ENCODE assay signal across 27 cellular contexts in genomic region chr14:104930526-104931322, GRCh38. TPM values are rescaled to one million over a fixed set of nuclear protein-coding genes. Genes with fewer than 3 reads are reported as not detected.
DNase-seq lines count a peak whose midpoint lies in the region; ATAC-seq, FAIRE-seq and TF ChIP-seq lines count a peak whose summit lies in the region.
"Had no signal": no experiment of that assay in that cellular context is flagged by ENCODE, and none has a peak within 500 bp of the region (broad histone marks: within the 10 kb centered on the region; RNA-seq: fewer than 3 reads in every experiment).

No MANE protein-coding gene starts in this region.

- no peaks in the 10 kb centered on the region for H3K9me1 ChIP-seq in IMR-90 (ENCODE audit: insufficient read depth, low read length)

- no peak overlapping the region for H3K4me3 ChIP-seq in IMR-90 (ENCODE audit: insufficient read depth, low read depth, low read length)
- no peak overlapping the region for H3K4me3 ChIP-seq in kidney (ENCODE audit: low read length in 2 of 2)
- no peak overlapping the region for H3K4me3 ChIP-seq in sigmoid colon
- H3K4me3 ChIP-seq: A549, ascending aorta, lung had no signal

- H3K18ac ChIP-seq in IMR-90 (ENCODE audit: low read depth, low read length), result no peak overlapping the region

- no peak overlapping the region for H2BK5ac ChIP-seq in IMR-90 (ENCODE audit: low read depth, low read length, poor library complexity, severe bottlenecking)

- no peak for TF ChIP-seq RAD21 in IMR-90 (IDR thresholded peaks at IDR 0.05; ENCODE audit: low read length)

- H2AK9ac ChIP-seq in IMR-90 (replicated peaks; ENCODE audit: low read depth, low read length, poor library complexity), result no peak overlapping the region

- CTCF ChIA-PET in IMR-90 (lab: Yijun Ruan, JAX), result no interaction called here

- peak; percentile 57 for DNase-seq in activated effector memory CD4-positive, alpha-beta T cell treated with anti-CD3 and anti-CD28 coated beads, Interleukin-2, amount 50 U/mL, for 16 hours
- DNase-seq in activated effector memory CD4-positive, alpha-beta T cell treated with Interleukin-2 at 50 U/mL for 16 hours, result no peak
- no peak for DNase-seq in IMR-90
- DNase-seq in kidney, result peak; percentile 68
- peak; percentile 60 for DNase-seq in sigmoid colon
- DNase-seq in NCI-H1436 treated with DMSO at 0.1 percent for 48 hours (lab: John Stamatoyannopoulos, UW), result no peak
- DNase-seq in activated CD4-positive, alpha-beta T cell treated with anti-CD3 and anti-CD28 coated beads for 1 hour, result no peak
- DNase-seq: activated CD8-positive, alpha-beta T cell treated with anti-CD3 and anti-CD28 coated beads for 36 hours; activated T-cell treated with anti-CD3 and anti-CD28 coated beads, Interleukin-2, amount 50 U/mL, for 72 hours; hypothalamus; Kasumi-1; NCI-H1092 treated with DMSO at 0.1 percent for 48 hours; NCI-H2029; NCI-H2227 treated with DMSO at 0.1 percent for 48 hours; NCI-H748 treated with DMSO at 0.1 percent for 48 hours; stimulated activated CD4-positive, alpha-beta T cell treated with anti-CD3 and anti-CD28 coated beads, Interleukin-15, amount 100 ng/mL, for 24 hours; stimulated activated CD8-positive, alpha-beta memory T cell treated with anti-CD3 and anti-CD28 coated beads, Interleukin-4, amount 100 ng/mL, for 48 hours; T-helper 9 cell had no signal

- H3K27ac ChIP-seq in IMR-90 (ENCODE audit: insufficient read depth, low read length) (no peak overlapping the region), kidney (ENCODE audit: low read depth in 2 of 2, low read length in 2 of 2) (no peak overlapping the region), sigmoid colon (no peak overlapping the region)
- H3K27ac ChIP-seq: A549, ascending aorta, C4-2B, epithelial cell of prostate had no signal

- no peaks in the 10 kb centered on the region for H4K20me1 ChIP-seq in IMR-90 (ENCODE audit: insufficient read depth, low read length)

- H3K9ac ChIP-seq in IMR-90 (ENCODE audit: low read depth, low read length), result no peak overlapping the region
- no peak overlapping the region for H3K9ac ChIP-seq in kidney (ENCODE audit: low read length in 2 of 2)

- no peak overlapping the region for H2BK20ac ChIP-seq in IMR-90 (ENCODE audit: low read depth, low read length)

- H2AK5ac ChIP-seq in IMR-90 (ENCODE audit: low read depth, low read length), result no peak overlapping the region

- no peak overlapping the region for H3K56ac ChIP-seq in IMR-90 (ENCODE audit: extremely low read depth, insufficient read depth, low read length)

- H2BK15ac ChIP-seq in IMR-90 (ENCODE audit: low read depth, low read length), result no peak overlapping the region

- BruUV-seq in IMR-90 (replicated peaks; lab: Mats Ljungman, UMichigan), result no TSS peak

- no peak overlapping the region for H3K4me2 ChIP-seq in IMR-90 (ENCODE audit: low read depth, low read length)
- H3K4me2 ChIP-seq: A549 had no signal

- H3K9me3 ChIP-seq in IMR-90 (ENCODE audit: control insufficient read depth, insufficient read depth, low read length) (no peaks in the 10 kb centered on the region), kidney (ENCODE audit: control insufficient read depth in 1 of 2, low read length in 2 of 2) (no peaks in the 10 kb centered on the region), sigmoid colon (no peaks in the 10 kb centered on the region)
- H3K9me3 ChIP-seq: A549, ascending aorta had no signal

- no peak overlapping the region for H3K14ac ChIP-seq in IMR-90 (replicated peaks; ENCODE audit: low read depth, low read length)

- no peak overlapping the region for H2BK120ac ChIP-seq in IMR-90 (ENCODE audit: low read depth, low read length)

- in situ Hi-C loops in IMR-90 (cut with MboI; ENCODE audit: low sequenced_read_pairs), result no loop called here

- no peak overlapping the region for H4K8ac ChIP-seq in IMR-90 (ENCODE audit: low read depth in 2 of 2, low read length in 2 of 2)

- ATAC-seq in IMR-90 (ENCODE audit: low read depth), result no peak
- no peak for ATAC-seq in HG03378 (IDR thresholded peaks at IDR 0.05; ENCODE audit: unreplicated experiment)
- ATAC-seq: A549; activated CD8-positive, alpha-beta T cell treated with anti-CD3 and anti-CD28 coated beads for 36 hours; activated T-cell treated with anti-CD3 and anti-CD28 coated beads, Interleukin-2, amount 50 U/mL, for 72 hours; HCT116; SK-N-SH treated with all-trans-retinoic acid at 6 μM for 48 hours had no signal

- no peak overlapping the region for H3K4ac ChIP-seq in IMR-90 (ENCODE audit: low read depth, low read length)

- FAIRE-seq in kidney (lab: Jason Lieb, UNC), result no peak
- FAIRE-seq: A549 had no signal

- no peak for TF ChIP-seq POLR2A in IMR-90 (IDR thresholded peaks at IDR 0.05; ENCODE audit: low read depth, low read length)
- TF ChIP-seq POLR2A in sigmoid colon (IDR thresholded peaks at IDR 0.05), result no peak

- H3K23ac ChIP-seq in IMR-90 (ENCODE audit: low read depth, low read length), result no peak overlapping the region

- no peak for TF ChIP-seq CTCF in IMR-90 (conservative IDR thresholded peaks at IDR 0.05; ENCODE audit: low read depth, low read length)
- no peak for TF ChIP-seq CTCF in kidney (IDR thresholded peaks at IDR 0.05; ENCODE audit: borderline replicate concordance, extremely low read depth, insufficient read depth)
- TF ChIP-seq CTCF in sigmoid colon (IDR thresholded peaks at IDR 0.05), result no peak

- no peaks in the 10 kb centered on the region for H3K79me1 ChIP-seq in IMR-90 (ENCODE audit: low read depth in 1 of 2, low read length in 2 of 2)

- H4K91ac ChIP-seq in IMR-90 (ENCODE audit: insufficient read depth, low read depth, low read length), result no peak overlapping the region

- H3K36me3 ChIP-seq in IMR-90 (ENCODE audit: control insufficient read depth, insufficient read depth, low read length) (no peaks in the 10 kb centered on the region), kidney (ENCODE audit: control insufficient read depth in 1 of 2, insufficient read depth in 2 of 2, low read length in 2 of 2) (no peaks in the 10 kb centered on the region), sigmoid colon (no peaks in the 10 kb centered on the region)
- H3K36me3 ChIP-seq: ascending aorta had no signal

- H3K27me3 ChIP-seq in IMR-90 (ENCODE audit: control insufficient read depth, insufficient read depth, low read length) (peaks cover 53% of the 10 kb centered on the region), sigmoid colon (no peaks in the 10 kb centered on the region)
- H3K27me3 ChIP-seq: ascending aorta had no signal

- WGBS in IMR-90 (ENCODE audit: extremely low coverage in 2 of 2, insufficient read length in 1 of 2), 2 experiments, result 54% methylated on average over 2 of the region's 11 CpGs; no CpG with 5 or more reads in 1 of the 2 experiments
- WGBS in sigmoid colon, 2 donors, result 75 to 86% methylated on average over 11 of the region's 11 CpGs

- no peak for TF ChIP-seq EP300 in sigmoid colon (IDR thresholded peaks at IDR 0.05)

- H3K4me1 ChIP-seq in IMR-90 (ENCODE audit: control insufficient read depth, insufficient read depth, low read length), result peaks cover 2% of the 10 kb centered on the region; the same call in 1 of the 2 replicates
- H3K4me1 ChIP-seq in kidney (ENCODE audit: control insufficient read depth in 1 of 2, insufficient read depth in 1 of 2, low read depth in 1 of 2, low read length in 2 of 2), result peaks cover 0 to 2% of the 10 kb centered on the region in 2 donors
- peaks cover 0 to 23% (median 20%) of the 10 kb centered on the region in 4 donors for H3K4me1 ChIP-seq in sigmoid colon

- peak overlapping the region; percentile 32 for H2AFZ ChIP-seq in IMR-90 (replicated peaks; ENCODE audit: low read length, poor library complexity)

- POLR2A ChIA-PET in IMR-90 (lab: Charles Lee; ENCODE audit: unreplicated experiment), result no interaction called here

- dilution Hi-C loops in IMR-90 (cut with HindIII; ENCODE audit: low sequenced_read_pairs, unreplicated experiment), result loop anchor here (10.0 kb wide), 1 partner anchor 124 kb away; no protein-coding TSS in a partner anchor

- H4K5ac ChIP-seq in IMR-90 (ENCODE audit: low read depth, low read length), result no peak overlapping the region

- intact Hi-C loops in IMR-90 (cut with micrococcal nuclease) (loop anchor here (5.0 kb wide), 1 partner anchor 42 kb away; no protein-coding TSS in a partner anchor), kidney (cut with DNase I) (no loop called here), sigmoid colon (cut with DNase I) (loop anchor here (5.0 kb wide), 1 partner anchor 33 kb away; no protein-coding TSS in a partner anchor)

TF ChIP-seq in IMR-90, 13 proteins besides CTCF, POLR2A, EP300 and RAD21 (continues in another document):
- TF ChIP-seq SMC3 (IDR thresholded peaks at IDR 0.05; ENCODE audit: low read depth, low read length) (no peak), MXI1 (IDR thresholded peaks at IDR 0.05; ENCODE audit: borderline replicate concordance, low read depth, low read length) (no peak), FOS (IDR thresholded peaks at IDR 0.05; ENCODE audit: low read depth, low read length) (no peak), NFE2L2 (IDR thresholded peaks at IDR 0.05; ENCODE audit: low read depth, low read length) (no peak), BHLHE40 (IDR thresholded peaks at IDR 0.05; ENCODE audit: low read depth, low read length) (no peak), CEBPB (IDR thresholded peaks at IDR 0.05; ENCODE audit: low read depth, low read length) (no peak)

RNA-seq across cellular contexts. Expression of gene PLD4, which starts 6.0 kb away (rescaled TPM):
- total RNA-seq in IMR-90 (2012; rRNA removed), result not detected in 2 replicates
- polyA plus RNA-seq in IMR-90 (2012; rRNA removed), result 0.05 and 0.07 TPM in 2 replicates
- 0.04 TPM in 1 of 2 replicates, not detected in the other for polyA plus RNA-seq in IMR-90 (2012; cell fraction: cytosol; rRNA removed)
- 0.12 and 0.14 TPM in 2 replicates for polyA plus RNA-seq in IMR-90 (2012; cell fraction: nucleus; rRNA removed; ENCODE audit: low replicate concordance)
- total RNA-seq in kidney, result 3.2 TPM
- polyA plus RNA-seq in kidney (ENCODE audit: insufficient read depth, low read depth, low replicate concordance), result not detected
- total RNA-seq in sigmoid colon, result 1 to 10 TPM in 1 of 4 donors, under 1 TPM in 3; 0.28 to 1.5 (median 0.60) TPM
- polyA plus RNA-seq in sigmoid colon, result 1 to 10 TPM in 1 of 3 donors, not detected in 2; 7.1 TPM
- total RNA-seq: activated CD8-positive, alpha-beta T cell treated with anti-CD3 and anti-CD28 coated beads for 36 hours; ascending aorta; fibroblast of villous mesenchyme had no signal

RNA-seq across cellular contexts. Expression of gene AHNAK2, which starts 47.5 kb away (rescaled TPM):
- total RNA-seq in IMR-90 (2012; rRNA removed), result 6.7 and 7.9 TPM in 2 replicates
- polyA plus RNA-seq in IMR-90 (2012; rRNA removed), result 2.5 and 2.6 TPM in 2 replicates
- 0.93 and 1.1 TPM in 2 replicates for polyA plus RNA-seq in IMR-90 (2012; cell fraction: cytosol; rRNA removed)
- 4.5 and 7.9 TPM in 2 replicates for polyA plus RNA-seq in IMR-90 (2012; cell fraction: nucleus; rRNA removed; ENCODE audit: low replicate concordance)
- total RNA-seq in kidney, result 72.0 TPM
- 1.1 TPM for polyA plus RNA-seq in kidney (ENCODE audit: insufficient read depth, low read depth, low replicate concordance)
- 100 to 1,000 TPM in 3 of 4 donors, 10 to 100 TPM in 1; 81.9 to 218 (median 129) TPM for total RNA-seq in sigmoid colon
- polyA plus RNA-seq in sigmoid colon, result 10 to 100 TPM in 1 of 3 donors, 1 to 10 TPM in 1, under 1 TPM in 1; 0.23 to 12.4 (median 2.4) TPM

RNA-seq across cellular contexts. Expression of gene CLBA1, which starts 54.9 kb away (rescaled TPM):
- total RNA-seq in IMR-90 (2012; rRNA removed), result 2.2 and 2.7 TPM in 2 replicates
- polyA plus RNA-seq in IMR-90 (2012; rRNA removed), result 5.2 and 6.2 TPM in 2 replicates
- 3.5 and 4.0 TPM in 2 replicates for polyA plus RNA-seq in IMR-90 (2012; cell fraction: cytosol; rRNA removed)
- polyA plus RNA-seq in IMR-90 (2012; cell fraction: nucleus; rRNA removed; ENCODE audit: low replicate concordance), result 10.8 and 12.0 TPM in 2 replicates
- 22.6 TPM for total RNA-seq in kidney
- 13.2 TPM for polyA plus RNA-seq in kidney (ENCODE audit: insufficient read depth, low read depth, low replicate concordance)
- 1 to 10 TPM; 3.2 to 5.1 (median 3.6) TPM for total RNA-seq in sigmoid colon
- 1 to 10 TPM; 2.8 to 8.4 (median 3.0) TPM for polyA plus RNA-seq in sigmoid colon

Comparison
In these comparisons a context has a peak if more than half of its experiments do, and no peak if none do; other contexts are left out.
1. DNase-seq: peak in activated effector memory CD4-positive, alpha-beta T cell treated with anti-CD3 and anti-CD28 coated beads, Interleukin-2, amount 50 U/mL, for 16 hours (single experiment), kidney (single experiment) and sigmoid colon (single experiment); none in activated effector memory CD4-positive, alpha-beta T cell treated with Interleukin-2 at 50 U/mL for 16 hours (single experiment), IMR-90 (single experiment), NCI-H1436 treated with DMSO at 0.1 percent for 48 hours (single experiment) and activated CD4-positive, alpha-beta T cell treated with anti-CD3 and anti-CD28 coated beads for 1 hour (single experiment).